11 cellular contexts compared by ENCODE assay signal in the genomic region with DNA sequence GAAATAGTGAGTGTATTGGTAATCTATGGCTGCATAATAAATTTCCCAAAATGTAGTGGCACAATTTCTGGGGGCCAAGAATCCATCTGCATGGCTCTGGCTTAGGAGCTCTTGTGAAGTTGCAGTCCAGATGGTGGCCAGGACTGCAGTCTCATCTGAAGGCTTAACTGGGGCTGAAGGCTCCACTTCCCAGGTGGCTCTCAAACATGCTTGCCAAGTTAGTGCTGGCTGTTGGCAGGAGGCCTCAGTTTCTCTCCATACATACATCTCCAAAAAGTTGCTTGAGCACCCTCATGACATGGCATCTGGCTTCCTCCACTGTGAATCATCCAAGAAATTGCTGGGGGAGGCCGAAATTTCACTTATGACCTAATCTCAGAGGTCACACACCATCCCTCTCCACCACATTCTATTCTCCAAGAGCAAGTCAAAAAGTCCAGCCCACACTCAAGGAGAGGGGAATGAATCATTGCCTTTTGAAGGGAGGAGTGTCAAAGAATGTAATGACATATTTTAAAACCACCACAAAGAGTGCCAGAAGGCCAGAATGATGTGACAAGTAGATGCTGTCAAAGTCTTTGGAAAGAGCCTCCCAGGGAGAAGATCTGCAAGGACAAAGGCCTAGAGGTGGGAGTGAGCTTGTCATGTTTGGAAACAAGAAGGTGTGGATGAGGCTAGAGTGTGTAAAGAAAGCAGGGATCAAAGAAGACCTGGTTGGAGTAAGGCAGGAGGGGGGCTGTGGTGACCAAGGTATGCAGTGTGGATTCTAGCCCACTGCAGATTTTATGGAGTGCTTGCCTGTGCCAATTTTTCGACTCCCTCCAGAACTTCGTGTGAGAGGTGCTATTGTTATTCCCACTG.
DNase-seq lines count a peak whose midpoint lies in the region; ATAC-seq, FAIRE-seq and TF ChIP-seq lines count a peak whose summit lies in the region.
"Had no signal": no experiment of that assay in that cellular context is flagged by ENCODE, and none has a peak within 500 bp of the region (broad histone marks: within the 10 kb centered on the region; RNA-seq: fewer than 3 reads in every experiment).

No MANE protein-coding gene starts in this region.

- H3K4me3 ChIP-seq in AG04450 (ENCODE audit: low read depth, low read length), result no peak overlapping the region
- no peak overlapping the region for H3K4me3 ChIP-seq in bronchial epithelial cell (ENCODE audit: low read depth, low read length)
- H3K4me3 ChIP-seq in left lung, result no peak overlapping the region

- DNase-seq in AG04450 (ENCODE audit: low read depth, low spot score), result peak; percentile 37
- DNase-seq in HK-2 (ENCODE audit: unreplicated experiment), result peak; percentile 48
- peak; percentile 34 for DNase-seq in bronchial epithelial cell (ENCODE audit: low read depth)
- no peak for DNase-seq in left lung
- no peak for DNase-seq in AML-193 (lab: John Stamatoyannopoulos, UW)
- DNase-seq in sciatic nerve (ENCODE audit: low spot score), result no peak
- DNase-seq: activated CD4-positive, alpha-beta T cell treated with anti-CD3 and anti-CD28 coated beads for 4 hours; SIG-M5; stimulated activated naive B cell treated with anti-CD40 and anti-IgM and Interleukin-4, amounts not matched to agents 10 μg/mL and 1 μg/mL and 100 μg/mL, for 72 hours had no signal

- H3K27ac ChIP-seq in AG04450 (ENCODE audit: low read depth, low read length), result peak overlapping the region; percentile 39
- H3K27ac ChIP-seq in left lung, result peak overlapping the region in 1 of 2 donors; percentile 39

- no peaks in the 10 kb centered on the region for H3K4me1 ChIP-seq in left lung

- H3K9me3 ChIP-seq in AG04450 (ENCODE audit: control insufficient read depth, insufficient read depth, low read length) (peaks cover 8% of the 10 kb centered on the region), left lung (no peaks in the 10 kb centered on the region)

- H3K36me3 ChIP-seq in bronchial epithelial cell (ENCODE audit: control insufficient read depth, insufficient read depth, low read length), result no peaks in the 10 kb centered on the region
- H3K36me3 ChIP-seq in left lung, result no peaks in the 10 kb centered on the region

- FAIRE-seq in bronchial epithelial cell (lab: Jason Lieb, UNC), result no peak

- no peak for TF ChIP-seq CTCF in AG04450 (IDR thresholded peaks at IDR 0.05; ENCODE audit: low read depth, low read length)
- no peak for TF ChIP-seq CTCF in bronchial epithelial cell (IDR thresholded peaks at IDR 0.05; ENCODE audit: insufficient read depth, low read length, severe bottlenecking)
- no peak for TF ChIP-seq CTCF in left lung (IDR thresholded peaks at IDR 0.05)

- POLR2A ChIA-PET in AG04450 (lab: Yijun Ruan, JAX), result no interaction called here

- peak; percentile 70 for ATAC-seq in left lung
- no peak for ATAC-seq in HG03354 (IDR thresholded peaks at IDR 0.05; ENCODE audit: poor library complexity, severe bottlenecking, unreplicated experiment)
- no peak for ATAC-seq in GM18498 (IDR thresholded peaks at IDR 0.05; ENCODE audit: unreplicated experiment)
- ATAC-seq in sciatic nerve, result no peak
- ATAC-seq: stimulated activated naive B cell treated with anti-CD40 and anti-IgM and Interleukin-4, amounts not matched to agents 10 μg/mL and 1 μg/mL and 100 μg/mL, for 72 hours had no signal

- CTCF ChIA-PET in AG04450 (lab: Charles Lee), result no interaction called here

- intact Hi-C loops in left lung (cut with DNase I) (no loop called here), sciatic nerve (cut with DNase I) (no loop called here)

- H3K27me3 ChIP-seq in AG04450 (ENCODE audit: control insufficient read depth, insufficient read depth, low read length) (no peaks in the 10 kb centered on the region), bronchial epithelial cell (ENCODE audit: control insufficient read depth, insufficient read depth, low read length) (no peaks in the 10 kb centered on the region), left lung (no peaks in the 10 kb centered on the region)

Comparison
In these comparisons a context has a peak if more than half of its experiments do, and no peak if none do; other contexts are left out.
1. DNase-seq: peak in AG04450 (single experiment), HK-2 (single experiment) and bronchial epithelial cell (single experiment); none in left lung (0 of 2), AML-193 (0 of 2) and sciatic nerve (single experiment).